ENCODE assay signal across 9 cellular contexts in genomic region chr2:55418072-55418471, GRCh38. TPM values are rescaled to one million over a fixed set of nuclear protein-coding genes. Genes with fewer than 3 reads are reported as not detected.
DNase-seq lines count a peak whose midpoint lies in the region; ATAC-seq lines count a peak whose summit lies in the region.
"Had no signal": no experiment of that assay in that cellular context is flagged by ENCODE, and none has a peak within 500 bp of the region (broad histone marks: within the 10 kb centered on the region; RNA-seq: fewer than 3 reads in every experiment).

No MANE protein-coding gene starts in this region.

- DNase-seq in EH (ENCODE audit: low read depth): peak; percentile 45
- DNase-seq in NCI-H69 (lab: John Stamatoyannopoulos, UW): peak; percentile 3
- peak; percentile 60 for DNase-seq in pons (ENCODE audit: low spot score)
- no peak for DNase-seq in islet precursor cell
- DNase-seq in DMS53 (lab: John Stamatoyannopoulos, UW): no peak
- DNase-seq in HT-29 (ENCODE audit: low spot score): no peak
- DNase-seq: NCI-H524 treated with DMSO at 0.1 percent for 48 hours had no signal

- H3K9ac ChIP-seq in endocrine pancreas (ENCODE audit: control insufficient read depth, insufficient read depth, low read length): no peak overlapping the region

- H3K4me3 ChIP-seq in endocrine pancreas (ENCODE audit: control insufficient read depth, insufficient read depth, low read length): peak overlapping the region; percentile 96

- peaks cover 6% of the 10 kb centered on the region for H3K4me1 ChIP-seq in endocrine pancreas (ENCODE audit: control insufficient read depth, insufficient read depth, low read length)

- H3K9me3 ChIP-seq in endocrine pancreas (ENCODE audit: control insufficient read depth, low read length): no peaks in the 10 kb centered on the region

- no peaks in the 10 kb centered on the region for H3K36me3 ChIP-seq in endocrine pancreas (ENCODE audit: control insufficient read depth, insufficient read depth, low read length)

- no peaks in the 10 kb centered on the region for H3K27me3 ChIP-seq in endocrine pancreas (ENCODE audit: control insufficient read depth, insufficient read depth, low read length)

- no peak for ATAC-seq in GM18867 (IDR thresholded peaks at IDR 0.05; ENCODE audit: unreplicated experiment)

RNA-seq across cellular contexts. Expression of gene CCDC88A, which starts 1.6 kb away (rescaled TPM):
- total RNA-seq in HT-29 (2014; rRNA removed; shearing (Covaris generic)): 0.25 TPM in 1 of 2 replicates, not detected in the other

Comparison
In these comparisons a context has a peak if more than half of its experiments do, and no peak if none do; other contexts are left out.
1. DNase-seq: peak in EH (single experiment), NCI-H69 (single experiment) and pons (single experiment); none in islet precursor cell (single experiment), DMS53 (single experiment) and HT-29 (single experiment).